In the genomic region with DNA sequence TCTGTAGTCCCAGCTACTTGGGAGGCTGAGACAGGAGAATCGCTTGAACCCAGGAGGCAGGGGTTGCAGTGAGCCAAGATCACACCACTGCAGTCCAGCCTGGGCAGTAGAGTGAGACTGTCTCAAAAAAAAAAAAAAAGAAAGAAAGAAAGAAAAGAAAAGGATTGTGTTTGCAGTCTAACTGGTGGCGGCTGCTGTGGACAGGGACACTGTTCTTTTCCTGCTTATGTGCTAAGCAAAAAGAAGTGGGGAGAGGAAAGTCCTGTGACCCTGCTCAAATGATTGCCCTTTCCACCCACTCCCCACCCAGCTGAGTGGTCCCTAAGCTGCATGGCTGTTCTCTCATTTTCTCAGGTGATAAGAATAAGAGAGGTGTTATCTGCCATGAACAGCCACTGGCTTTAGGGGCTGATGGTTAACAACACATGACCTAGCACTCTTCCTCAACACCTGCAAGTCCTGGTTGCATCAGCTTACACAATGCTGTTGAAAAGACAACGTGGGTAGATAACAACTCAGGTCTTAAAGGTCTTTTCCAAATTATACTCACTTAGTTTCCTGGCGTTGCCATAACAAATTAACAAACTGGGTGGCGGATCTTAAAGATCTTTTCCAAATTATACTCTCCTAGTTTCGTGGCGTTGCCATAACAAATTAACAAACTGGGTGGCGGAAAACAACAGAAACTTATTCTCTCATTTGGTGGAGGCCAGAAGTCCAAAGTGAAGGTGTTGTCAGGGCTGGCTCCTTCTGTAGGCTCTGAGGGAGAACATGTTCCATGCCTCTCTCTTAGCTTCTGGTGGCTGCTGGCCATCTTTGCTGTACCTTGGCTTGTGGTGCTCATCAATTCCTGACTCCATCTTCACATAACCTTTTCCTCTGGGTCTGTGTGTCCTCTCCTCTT, we compare ENCODE assay signal across 1 cellular context.
TF ChIP-seq lines count a peak whose summit lies in the region.

No MANE protein-coding gene starts in this region.

TF ChIP-seq in K562, 482 proteins besides CTCF, POLR2A, EP300 and RAD21 (continued from another document and continues in another):
- TF ChIP-seq, protein P1, sequence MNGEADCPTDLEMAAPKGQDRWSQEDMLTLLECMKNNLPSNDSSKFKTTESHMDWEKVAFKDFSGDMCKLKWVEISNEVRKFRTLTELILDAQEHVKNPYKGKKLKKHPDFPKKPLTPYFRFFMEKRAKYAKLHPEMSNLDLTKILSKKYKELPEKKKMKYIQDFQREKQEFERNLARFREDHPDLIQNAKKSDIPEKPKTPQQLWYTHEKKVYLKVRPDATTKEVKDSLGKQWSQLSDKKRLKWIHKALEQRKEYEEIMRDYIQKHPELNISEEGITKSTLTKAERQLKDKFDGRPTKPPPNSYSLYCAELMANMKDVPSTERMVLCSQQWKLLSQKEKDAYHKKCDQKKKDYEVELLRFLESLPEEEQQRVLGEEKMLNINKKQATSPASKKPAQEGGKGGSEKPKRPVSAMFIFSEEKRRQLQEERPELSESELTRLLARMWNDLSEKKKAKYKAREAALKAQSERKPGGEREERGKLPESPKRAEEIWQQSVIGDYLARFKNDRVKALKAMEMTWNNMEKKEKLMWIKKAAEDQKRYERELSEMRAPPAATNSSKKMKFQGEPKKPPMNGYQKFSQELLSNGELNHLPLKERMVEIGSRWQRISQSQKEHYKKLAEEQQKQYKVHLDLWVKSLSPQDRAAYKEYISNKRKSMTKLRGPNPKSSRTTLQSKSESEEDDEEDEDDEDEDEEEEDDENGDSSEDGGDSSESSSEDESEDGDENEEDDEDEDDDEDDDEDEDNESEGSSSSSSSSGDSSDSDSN (IDR thresholded peaks at IDR 0.05; ENCODE audit: borderline replicate concordance in 1 of 2, low read depth in 2 of 2, low read length in 2 of 2): 0 out of 4 replicates have a peak, but pooled peaks of 1 of the 2 experiments have one; percentile 24
- TF ChIP-seq JUND (IDR thresholded peaks at IDR 0.05; ENCODE audit: borderline replicate concordance, low read depth, low read length) (peak; percentile 95), JUND (tag; IDR thresholded peaks at IDR 0.05; ENCODE audit: borderline replicate concordance, low read depth, low read length) (peak; percentile 92; the same call in 2 of the 3 replicates), SMAD2 (IDR thresholded peaks at IDR 0.05; ENCODE audit: low read depth, low read length) (no peak), ARNT (IDR thresholded peaks at IDR 0.05) (peak; percentile 85 to 99), FOXP1 (CRISPR knock-in tag; IDR thresholded peaks at IDR 0.05) (no peak; the same call in 1 of the 2 replicates), HMG20B (CRISPR knock-in tag; IDR thresholded peaks at IDR 0.05) (no peak), GTF2E2 (tag; IDR thresholded peaks at IDR 0.05) (no peak), CBX8 (IDR thresholded peaks at IDR 0.05; ENCODE audit: borderline replicate concordance, extremely low read depth, low read depth, low read length, poor library complexity, severe bottlenecking) (no peak), RCOR1 (IDR thresholded peaks at IDR 0.05; ENCODE audit: borderline replicate concordance in 1 of 2, low read depth in 2 of 2, low read length in 2 of 2) (peak; percentile 87 to 98; a peak in 3 of 4 replicates), MYC (IDR thresholded peaks at IDR 0.05; ENCODE audit: low read depth, low read length) (peak; percentile 99), MYC (CRISPR knock-in tag; IDR thresholded peaks at IDR 0.05; ENCODE audit: borderline replicate concordance, low read depth) (no peak), ZBTB8A (IDR thresholded peaks at IDR 0.05; ENCODE audit: partially characterized antibody) (no peak), ZNF253 (CRISPR knock-in tag; conservative IDR thresholded peaks at IDR 0.05) (no peak), PPARD (CRISPR knock-in tag; IDR thresholded peaks at IDR 0.05) (no peak), NR3C1 (CRISPR knock-in tag; IDR thresholded peaks at IDR 0.05) (no peak), U2AF1 (optimal IDR thresholded peaks at IDR 0.05; ENCODE audit: low read depth, low read length) (no peak), CTBP1 (IDR thresholded peaks at IDR 0.05; ENCODE audit: borderline replicate concordance) (peak; percentile 100), MTA3 (IDR thresholded peaks at IDR 0.05; ENCODE audit: borderline replicate concordance) (peak; percentile 97), ASH1L (IDR thresholded peaks at IDR 0.05; ENCODE audit: borderline replicate concordance, low read depth, partially characterized antibody) (no peak), CAMTA2 (CRISPR knock-in tag; conservative IDR thresholded peaks at IDR 0.05) (no peak)
- TF ChIP-seq, protein P2, sequence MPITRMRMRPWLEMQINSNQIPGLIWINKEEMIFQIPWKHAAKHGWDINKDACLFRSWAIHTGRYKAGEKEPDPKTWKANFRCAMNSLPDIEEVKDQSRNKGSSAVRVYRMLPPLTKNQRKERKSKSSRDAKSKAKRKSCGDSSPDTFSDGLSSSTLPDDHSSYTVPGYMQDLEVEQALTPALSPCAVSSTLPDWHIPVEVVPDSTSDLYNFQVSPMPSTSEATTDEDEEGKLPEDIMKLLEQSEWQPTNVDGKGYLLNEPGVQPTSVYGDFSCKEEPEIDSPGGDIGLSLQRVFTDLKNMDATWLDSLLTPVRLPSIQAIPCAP (CRISPR knock-in tag; IDR thresholded peaks at IDR 0.05; ENCODE audit: borderline replicate concordance): no peak
- TF ChIP-seq, protein P3, sequence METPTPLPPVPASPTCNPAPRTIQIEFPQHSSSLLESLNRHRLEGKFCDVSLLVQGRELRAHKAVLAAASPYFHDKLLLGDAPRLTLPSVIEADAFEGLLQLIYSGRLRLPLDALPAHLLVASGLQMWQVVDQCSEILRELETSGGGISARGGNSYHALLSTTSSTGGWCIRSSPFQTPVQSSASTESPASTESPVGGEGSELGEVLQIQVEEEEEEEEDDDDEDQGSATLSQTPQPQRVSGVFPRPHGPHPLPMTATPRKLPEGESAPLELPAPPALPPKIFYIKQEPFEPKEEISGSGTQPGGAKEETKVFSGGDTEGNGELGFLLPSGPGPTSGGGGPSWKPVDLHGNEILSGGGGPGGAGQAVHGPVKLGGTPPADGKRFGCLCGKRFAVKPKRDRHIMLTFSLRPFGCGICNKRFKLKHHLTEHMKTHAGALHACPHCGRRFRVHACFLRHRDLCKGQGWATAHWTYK (CRISPR knock-in tag; IDR thresholded peaks at IDR 0.05): 0 out of 2 replicates have a peak, but pooled peaks have one; percentile 14
- TF ChIP-seq, protein P4, sequence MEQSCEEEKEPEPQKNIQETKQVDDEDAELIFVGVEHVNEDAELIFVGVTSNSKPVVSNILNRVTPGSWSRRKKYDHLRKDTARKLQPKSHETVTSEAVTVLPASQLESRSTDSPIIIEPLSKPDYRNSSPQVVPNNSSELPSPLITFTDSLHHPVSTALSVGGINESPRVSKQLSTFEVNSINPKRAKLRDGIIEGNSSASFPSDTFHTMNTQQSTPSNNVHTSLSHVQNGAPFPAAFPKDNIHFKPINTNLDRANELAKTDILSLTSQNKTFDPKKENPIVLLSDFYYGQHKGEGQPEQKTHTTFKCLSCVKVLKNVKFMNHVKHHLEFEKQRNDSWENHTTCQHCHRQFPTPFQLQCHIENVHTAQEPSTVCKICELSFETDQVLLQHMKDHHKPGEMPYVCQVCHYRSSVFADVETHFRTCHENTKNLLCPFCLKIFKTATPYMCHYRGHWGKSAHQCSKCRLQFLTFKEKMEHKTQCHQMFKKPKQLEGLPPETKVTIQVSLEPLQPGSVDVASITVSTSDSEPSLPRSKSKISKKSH (CRISPR knock-in tag; IDR thresholded peaks at IDR 0.05): no peak
- TF ChIP-seq, protein P5, sequence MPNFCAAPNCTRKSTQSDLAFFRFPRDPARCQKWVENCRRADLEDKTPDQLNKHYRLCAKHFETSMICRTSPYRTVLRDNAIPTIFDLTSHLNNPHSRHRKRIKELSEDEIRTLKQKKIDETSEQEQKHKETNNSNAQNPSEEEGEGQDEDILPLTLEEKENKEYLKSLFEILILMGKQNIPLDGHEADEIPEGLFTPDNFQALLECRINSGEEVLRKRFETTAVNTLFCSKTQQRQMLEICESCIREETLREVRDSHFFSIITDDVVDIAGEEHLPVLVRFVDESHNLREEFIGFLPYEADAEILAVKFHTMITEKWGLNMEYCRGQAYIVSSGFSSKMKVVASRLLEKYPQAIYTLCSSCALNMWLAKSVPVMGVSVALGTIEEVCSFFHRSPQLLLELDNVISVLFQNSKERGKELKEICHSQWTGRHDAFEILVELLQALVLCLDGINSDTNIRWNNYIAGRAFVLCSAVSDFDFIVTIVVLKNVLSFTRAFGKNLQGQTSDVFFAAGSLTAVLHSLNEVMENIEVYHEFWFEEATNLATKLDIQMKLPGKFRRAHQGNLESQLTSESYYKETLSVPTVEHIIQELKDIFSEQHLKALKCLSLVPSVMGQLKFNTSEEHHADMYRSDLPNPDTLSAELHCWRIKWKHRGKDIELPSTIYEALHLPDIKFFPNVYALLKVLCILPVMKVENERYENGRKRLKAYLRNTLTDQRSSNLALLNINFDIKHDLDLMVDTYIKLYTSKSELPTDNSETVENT (CRISPR knock-in tag; IDR thresholded peaks at IDR 0.05): 0 out of 2 replicates have a peak, but pooled peaks have one; percentile 45
- TF ChIP-seq, protein P6, sequence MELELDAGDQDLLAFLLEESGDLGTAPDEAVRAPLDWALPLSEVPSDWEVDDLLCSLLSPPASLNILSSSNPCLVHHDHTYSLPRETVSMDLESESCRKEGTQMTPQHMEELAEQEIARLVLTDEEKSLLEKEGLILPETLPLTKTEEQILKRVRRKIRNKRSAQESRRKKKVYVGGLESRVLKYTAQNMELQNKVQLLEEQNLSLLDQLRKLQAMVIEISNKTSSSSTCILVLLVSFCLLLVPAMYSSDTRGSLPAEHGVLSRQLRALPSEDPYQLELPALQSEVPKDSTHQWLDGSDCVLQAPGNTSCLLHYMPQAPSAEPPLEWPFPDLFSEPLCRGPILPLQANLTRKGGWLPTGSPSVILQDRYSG (tag; conservative IDR thresholded peaks at IDR 0.05; ENCODE audit: low read depth): peak; percentile 76
- TF ChIP-seq, protein P7, sequence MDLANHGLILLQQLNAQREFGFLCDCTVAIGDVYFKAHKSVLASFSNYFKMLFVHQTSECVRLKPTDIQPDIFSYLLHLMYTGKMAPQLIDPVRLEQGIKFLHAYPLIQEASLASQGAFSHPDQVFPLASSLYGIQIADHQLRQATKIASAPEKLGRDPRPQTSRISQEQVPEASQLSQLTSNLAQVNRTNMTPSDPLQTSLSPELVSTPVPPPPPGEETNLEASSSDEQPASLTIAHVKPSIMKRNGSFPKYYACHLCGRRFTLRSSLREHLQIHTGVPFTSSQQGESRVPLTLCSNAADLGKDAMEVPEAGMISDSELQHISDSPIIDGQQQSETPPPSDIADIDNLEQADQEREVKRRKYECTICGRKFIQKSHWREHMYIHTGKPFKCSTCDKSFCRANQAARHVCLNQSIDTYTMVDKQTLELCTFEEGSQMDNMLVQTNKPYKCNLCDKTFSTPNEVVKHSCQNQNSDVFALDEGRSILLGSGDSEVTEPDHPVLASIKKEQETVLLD (IDR thresholded peaks at IDR 0.05): peak; percentile 86
- TF ChIP-seq, protein P8, sequence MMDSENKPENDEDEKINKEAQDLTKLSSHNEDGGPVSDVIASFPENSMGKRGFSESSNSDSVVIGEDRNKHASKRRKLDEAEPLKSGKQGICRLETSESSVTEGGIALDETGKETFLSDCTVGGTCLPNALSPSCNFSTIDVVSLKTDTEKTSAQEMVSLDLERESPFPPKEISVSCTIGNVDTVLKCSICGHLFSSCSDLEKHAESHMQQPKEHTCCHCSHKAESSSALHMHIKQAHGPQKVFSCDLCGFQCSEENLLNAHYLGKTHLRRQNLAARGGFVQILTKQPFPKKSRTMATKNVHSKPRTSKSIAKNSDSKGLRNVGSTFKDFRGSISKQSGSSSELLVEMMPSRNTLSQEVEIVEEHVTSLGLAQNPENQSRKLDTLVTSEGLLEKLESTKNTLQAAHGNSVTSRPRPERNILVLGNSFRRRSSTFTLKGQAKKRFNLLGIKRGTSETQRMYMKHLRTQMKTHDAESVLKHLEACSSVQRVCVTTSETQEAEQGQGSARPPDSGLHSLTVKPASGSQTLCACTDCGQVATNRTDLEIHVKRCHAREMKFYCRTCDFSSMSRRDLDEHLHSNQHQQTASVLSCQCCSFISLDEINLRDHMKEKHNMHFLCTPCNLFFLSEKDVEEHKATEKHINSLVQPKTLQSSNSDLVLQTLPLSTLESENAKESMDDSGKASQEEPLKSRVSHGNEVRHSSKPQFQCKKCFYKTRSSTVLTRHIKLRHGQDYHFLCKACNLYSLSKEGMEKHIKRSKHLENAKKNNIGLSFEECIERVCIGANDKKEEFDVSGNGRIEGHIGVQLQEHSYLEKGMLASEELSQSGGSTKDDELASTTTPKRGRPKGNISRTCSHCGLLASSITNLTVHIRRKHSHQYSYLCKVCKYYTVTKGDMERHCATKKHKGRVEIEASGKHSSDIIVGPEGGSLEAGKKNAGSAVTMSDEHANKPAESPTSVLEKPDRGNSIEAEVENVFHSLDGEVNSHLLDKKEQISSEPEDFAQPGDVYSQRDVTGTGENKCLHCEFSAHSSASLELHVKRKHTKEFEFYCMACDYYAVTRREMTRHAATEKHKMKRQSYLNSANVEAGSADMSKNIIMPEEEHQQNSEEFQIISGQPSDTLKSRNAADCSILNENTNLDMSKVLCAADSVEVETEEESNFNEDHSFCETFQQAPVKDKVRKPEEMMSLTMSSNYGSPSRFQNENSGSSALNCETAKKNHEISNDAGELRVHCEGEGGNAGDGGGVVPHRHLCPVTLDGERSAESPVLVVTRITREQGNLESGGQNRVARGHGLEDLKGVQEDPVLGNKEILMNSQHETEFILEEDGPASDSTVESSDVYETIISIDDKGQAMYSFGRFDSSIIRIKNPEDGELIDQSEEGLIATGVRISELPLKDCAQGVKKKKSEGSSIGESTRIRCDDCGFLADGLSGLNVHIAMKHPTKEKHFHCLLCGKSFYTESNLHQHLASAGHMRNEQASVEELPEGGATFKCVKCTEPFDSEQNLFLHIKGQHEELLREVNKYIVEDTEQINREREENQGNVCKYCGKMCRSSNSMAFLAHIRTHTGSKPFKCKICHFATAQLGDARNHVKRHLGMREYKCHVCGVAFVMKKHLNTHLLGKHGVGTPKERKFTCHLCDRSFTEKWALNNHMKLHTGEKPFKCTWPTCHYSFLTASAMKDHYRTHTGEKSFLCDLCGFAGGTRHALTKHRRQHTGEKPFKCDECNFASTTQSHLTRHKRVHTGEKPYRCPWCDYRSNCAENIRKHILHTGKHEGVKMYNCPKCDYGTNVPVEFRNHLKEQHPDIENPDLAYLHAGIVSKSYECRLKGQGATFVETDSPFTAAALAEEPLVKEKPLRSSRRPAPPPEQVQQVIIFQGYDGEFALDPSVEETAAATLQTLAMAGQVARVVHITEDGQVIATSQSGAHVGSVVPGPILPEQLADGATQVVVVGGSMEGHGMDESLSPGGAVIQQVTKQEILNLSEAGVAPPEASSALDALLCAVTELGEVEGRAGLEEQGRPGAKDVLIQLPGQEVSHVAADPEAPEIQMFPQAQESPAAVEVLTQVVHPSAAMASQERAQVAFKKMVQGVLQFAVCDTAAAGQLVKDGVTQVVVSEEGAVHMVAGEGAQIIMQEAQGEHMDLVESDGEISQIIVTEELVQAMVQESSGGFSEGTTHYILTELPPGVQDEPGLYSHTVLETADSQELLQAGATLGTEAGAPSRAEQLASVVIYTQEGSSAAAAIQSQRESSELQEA (IDR thresholded peaks at IDR 0.05; ENCODE audit: low read depth): no peak
